Comparison of ENCODE assay signal across 22 cellular contexts in genomic region chr2:24482256-24482971, GRCh38. TPM values are rescaled to one million over a fixed set of nuclear protein-coding genes. Genes with fewer than 3 reads are reported as not detected.
DNase-seq lines count a peak whose midpoint lies in the region; ATAC-seq and TF ChIP-seq lines count a peak whose summit lies in the region.
"Had no signal": no experiment of that assay in that cellular context is flagged by ENCODE, and none has a peak within 500 bp of the region (broad histone marks: within the 10 kb centered on the region; RNA-seq: fewer than 3 reads in every experiment).

No MANE protein-coding gene starts in this region.

- H2BK5ac ChIP-seq in trophoblast cell (ENCODE audit: low read depth, low read length, poor library complexity): no peak overlapping the region
- H2BK5ac ChIP-seq in neuronal stem cell (ENCODE audit: low read length): no peak overlapping the region

- no CpG with 5 or more reads among the region's 5 CpGs for WGBS in trophoblast cell (ENCODE audit: extremely low coverage, insufficient coverage, insufficient read length)
- no CpG with 5 or more reads among the region's 5 CpGs for WGBS in neuronal stem cell (ENCODE audit: extremely low coverage in 2 of 2, insufficient read length in 2 of 2, insufficient replicate concordance in 1 of 2), 2 donors

- H3K9ac ChIP-seq in trophoblast cell (ENCODE audit: low read length) (no peak overlapping the region), neuronal stem cell (ENCODE audit: low read depth, low read length, poor library complexity) (no peak overlapping the region)
- H3K9ac ChIP-seq: parathyroid adenoma had no signal

- no peaks in the 10 kb centered on the region for H3K9me3 ChIP-seq in trophoblast cell (ENCODE audit: insufficient read depth, low read depth, low read length)
- H3K9me3 ChIP-seq in neuronal stem cell (replicated peaks in 1 of 2; ENCODE audit: control insufficient read depth in 2 of 2, insufficient read depth in 1 of 2, low read depth in 1 of 2, low read length in 2 of 2): peaks cover 3 to 4% of the 10 kb centered on the region in 2 donors
- H3K9me3 ChIP-seq: vagina had no signal

- H2BK12ac ChIP-seq in trophoblast cell (ENCODE audit: low read length) (no peak overlapping the region), neuronal stem cell (ENCODE audit: low read length) (no peak overlapping the region)

- H3K36me3 ChIP-seq in trophoblast cell (ENCODE audit: control insufficient read depth in 1 of 2, insufficient read depth in 2 of 2, low read length in 2 of 2) (no peaks in the 10 kb centered on the region), neuronal stem cell (replicated peaks in 1 of 2; ENCODE audit: control insufficient read depth in 2 of 2, insufficient read depth in 2 of 2, low read length in 2 of 2) (no peaks in the 10 kb centered on the region)
- H3K36me3 ChIP-seq: vagina, WERI-Rb-1 had no signal

- no peak overlapping the region for H4K12ac ChIP-seq in trophoblast cell (ENCODE audit: low read depth, low read length)

- H4K8ac ChIP-seq in trophoblast cell (ENCODE audit: low read depth, low read length) (no peak overlapping the region), neuronal stem cell (ENCODE audit: low read depth, low read length) (no peak overlapping the region)

- H2BK15ac ChIP-seq in neuronal stem cell (ENCODE audit: low read length): no peak overlapping the region

- no peak overlapping the region for H2AK5ac ChIP-seq in trophoblast cell (ENCODE audit: low read length)
- no peak overlapping the region for H2AK5ac ChIP-seq in neuronal stem cell (ENCODE audit: low read depth, low read length)

- H3K4ac ChIP-seq in trophoblast cell (ENCODE audit: low read depth, low read length) (no peak overlapping the region), neuronal stem cell (ENCODE audit: low read length) (no peak overlapping the region)

- no peaks in the 10 kb centered on the region for H3K79me2 ChIP-seq in trophoblast cell (ENCODE audit: control insufficient read depth, insufficient read depth, low read length, poor library complexity)
- H3K79me2 ChIP-seq: parathyroid adenoma had no signal

- H3K27ac ChIP-seq in foreskin keratinocyte (no peak overlapping the region), trophoblast cell (ENCODE audit: low read depth, low read length) (no peak overlapping the region), neuronal stem cell (replicated peaks; ENCODE audit: low read length) (no peak overlapping the region)
- H3K27ac ChIP-seq: parathyroid adenoma, PC-9, vagina, WERI-Rb-1 had no signal

- H2AFZ ChIP-seq in trophoblast cell (ENCODE audit: insufficient read depth, low read length, poor library complexity): no peak overlapping the region
- no peak overlapping the region for H2AFZ ChIP-seq in neuronal stem cell (ENCODE audit: low read length)
- H2AFZ ChIP-seq: parathyroid adenoma, PC-9 had no signal

- H3K23ac ChIP-seq in trophoblast cell (ENCODE audit: low read length): no peak overlapping the region
- H3K23ac ChIP-seq in neuronal stem cell (ENCODE audit: low read depth, low read length, poor library complexity): no peak overlapping the region

- H3K4me2 ChIP-seq in trophoblast cell (ENCODE audit: low read length) (no peak overlapping the region), neuronal stem cell (ENCODE audit: insufficient read depth, low read length, poor library complexity, severe bottlenecking) (no peak overlapping the region)
- H3K4me2 ChIP-seq: PC-9 had no signal

- no peak overlapping the region for H4K91ac ChIP-seq in trophoblast cell (ENCODE audit: low read depth, low read length)
- H4K91ac ChIP-seq in neuronal stem cell (ENCODE audit: low read depth, low read length, poor library complexity): no peak overlapping the region

- no peak overlapping the region for H2BK120ac ChIP-seq in trophoblast cell (ENCODE audit: insufficient read depth, low read length, poor library complexity)
- no peak overlapping the region for H2BK120ac ChIP-seq in neuronal stem cell (ENCODE audit: low read depth, low read length)

- H3K14ac ChIP-seq in trophoblast cell (ENCODE audit: low read length) (no peak overlapping the region), neuronal stem cell (ENCODE audit: low read length) (no peak overlapping the region)

- TF ChIP-seq CTCF in foreskin keratinocyte (conservative IDR thresholded peaks at IDR 0.05): no peak

- ATAC-seq in foreskin keratinocyte (peak; percentile 53), GM21737 (IDR thresholded peaks at IDR 0.05; ENCODE audit: unreplicated experiment) (no peak)
- ATAC-seq: effector memory CD8-positive, alpha-beta T cell; GM12878; right cardiac atrium had no signal

- DNase-seq in Daoy (ENCODE audit: low read depth) (peak; percentile 9), OCI-M1 (lab: John Stamatoyannopoulos, UW) (peak; percentile 81), foreskin keratinocyte (no peak), trophoblast cell (peak; percentile 9 to 20), neuronal stem cell (ENCODE audit: low spot score) (no peak)
- DNase-seq in activated CD4-positive, alpha-beta T cell treated with anti-CD3 and anti-CD28 coated beads, Interleukin-2, amount 50 U/mL, for 1 hour: no peak
- DNase-seq: activated CD4-positive, alpha-beta memory T cell treated with anti-CD3 and anti-CD28 coated beads for 36 hours; activated effector memory CD4-positive, alpha-beta T cell treated with Interleukin-2 at 50 U/mL for 16 hours; DMS79 treated with DMSO at 0.1 percent for 48 hours; effector memory CD8-positive, alpha-beta T cell; Karpas-422; natural killer cell; NCI-H1092 treated with DMSO at 0.1 percent for 48 hours; NCI-H2029; NCI-H345; PC-9; right cardiac atrium; WERI-Rb-1 had no signal

- H3K79me1 ChIP-seq in trophoblast cell (ENCODE audit: low read length) (no peaks in the 10 kb centered on the region), neuronal stem cell (ENCODE audit: low read depth, low read length) (no peaks in the 10 kb centered on the region)

- no peak overlapping the region for H3K4me3 ChIP-seq in trophoblast cell (ENCODE audit: low read depth, low read length)
- H3K4me3 ChIP-seq in neuronal stem cell (ENCODE audit: low read length in 2 of 2): no peak overlapping the region
- H3K4me3 ChIP-seq: GM12878, PC-9, vagina had no signal

- H3K4me1 ChIP-seq in foreskin keratinocyte (no peaks in the 10 kb centered on the region), trophoblast cell (ENCODE audit: control insufficient read depth in 1 of 2, insufficient read depth in 2 of 2, low read length in 2 of 2) (no peaks in the 10 kb centered on the region), neuronal stem cell (ENCODE audit: control insufficient read depth in 2 of 2, insufficient read depth in 1 of 2, low read depth in 1 of 2, low read length in 2 of 2) (no peaks in the 10 kb centered on the region)
- H3K4me1 ChIP-seq: parathyroid adenoma, vagina had no signal

- no peak overlapping the region for H3K18ac ChIP-seq in trophoblast cell (ENCODE audit: low read length)
- no peak overlapping the region for H3K18ac ChIP-seq in neuronal stem cell (ENCODE audit: low read length)

- H3K27me3 ChIP-seq in foreskin keratinocyte (peaks cover 2% of the 10 kb centered on the region), trophoblast cell (ENCODE audit: insufficient read depth, low read length) (no peaks in the 10 kb centered on the region), neuronal stem cell (ENCODE audit: control insufficient read depth in 3 of 3, insufficient read depth in 3 of 3, low read depth in 1 of 3, low read length in 3 of 3) (no peaks in the 10 kb centered on the region)
- H3K27me3 ChIP-seq: vagina had no signal

RNA-seq across cellular contexts. Expression of gene NCOA1, which starts 8.6 kb away (rescaled TPM):
- total RNA-seq in Daoy (2014; rRNA removed; shearing (Covaris generic)): 5.5 and 6.5 TPM in 2 replicates
- total RNA-seq in foreskin keratinocyte: 5.3 and 6.0 TPM in 2 replicates
- 1.0 and 1.1 TPM in 2 replicates for polyA plus RNA-seq in foreskin keratinocyte
- polyA plus RNA-seq in trophoblast cell (2013): 7.5 and 8.1 TPM in 2 replicates
- 11.9 TPM for polyA plus RNA-seq in neuronal stem cell (2013, experiment 1 of 2)
- polyA plus RNA-seq in neuronal stem cell (2013, experiment 2 of 2): 12.1 TPM

Comparison
In these comparisons a context has a peak if more than half of its experiments do, and no peak if none do; other contexts are left out.
1. DNase-seq: peak in Daoy (single experiment), OCI-M1 (single experiment) and trophoblast cell (2 of 2); none in foreskin keratinocyte (0 of 2), neuronal stem cell (single experiment) and activated CD4-positive, alpha-beta T cell treated with anti-CD3 and anti-CD28 coated beads, Interleukin-2, amount 50 U/mL, for 1 hour (single experiment).